Comparison of ENCODE assay signal across 8 cellular contexts in the genomic region with DNA sequence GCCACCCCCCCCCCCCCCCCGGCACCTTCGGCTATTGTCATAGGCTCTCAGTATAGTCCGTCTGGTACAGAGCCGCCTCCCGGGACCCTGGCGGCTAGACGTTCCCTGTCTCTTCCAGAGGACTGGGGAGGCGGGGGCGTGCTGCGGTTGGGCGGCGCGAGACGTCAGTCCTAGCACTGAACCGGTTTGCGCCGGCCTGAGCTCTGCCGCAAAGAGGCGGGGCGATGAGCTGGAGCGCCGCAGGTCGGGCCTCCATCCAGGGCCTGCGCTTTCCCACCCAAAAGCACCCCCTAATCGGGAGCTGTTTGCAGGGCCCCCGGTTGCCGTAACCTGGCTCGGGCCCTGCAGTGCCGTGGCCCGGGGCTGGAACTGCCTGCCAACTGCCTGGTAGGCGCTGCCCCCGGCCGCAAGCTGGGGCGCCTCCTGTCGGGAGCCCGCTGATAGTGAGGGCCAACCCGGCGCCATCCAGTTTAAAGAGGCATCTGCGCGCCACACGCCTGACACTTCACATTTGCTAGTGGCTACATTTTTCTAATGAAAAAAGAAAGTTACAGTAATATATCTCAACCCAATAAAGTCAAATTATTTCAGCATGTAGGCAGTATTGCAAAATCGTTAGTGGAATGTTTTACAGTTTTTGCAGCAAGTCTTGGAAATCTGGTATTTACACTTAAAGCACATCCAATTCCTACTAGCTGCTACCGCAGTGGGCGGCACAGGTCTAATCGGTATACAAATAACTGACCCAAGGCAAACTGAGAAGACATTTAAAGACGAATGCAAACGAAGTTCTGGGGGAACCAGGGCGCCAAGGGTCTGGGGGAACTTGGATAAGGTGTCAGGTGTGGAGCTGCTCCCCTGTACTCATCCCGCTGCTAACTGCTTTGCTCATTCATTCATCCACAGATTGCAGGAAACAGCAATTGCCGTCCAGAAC. TPM values are rescaled to one million over a fixed set of nuclear protein-coding genes. Genes with fewer than 3 reads are reported as not detected.
A peak's percentile ranks its signal among the peaks of the same experiment; 100 is the strongest.
DNase-seq lines count a peak whose midpoint lies in the region; ATAC-seq and TF ChIP-seq lines count a peak whose summit lies in the region.

No MANE protein-coding gene starts in this region.

- H3K4me3 Mint-ChIP-seq in activated T-helper 17 cell treated with anti-CD3 and anti-CD28 coated beads, Interleukin-2, amount 50 U/mL, for 72 hours, result peak overlapping the region; percentile 86

- ATAC-seq in GM21529 (IDR thresholded peaks at IDR 0.05; ENCODE audit: unreplicated experiment), result peak; percentile 81
- ATAC-seq in activated T-helper 17 cell treated with anti-CD3 and anti-CD28 coated beads, Interleukin-2, amount 50 U/mL, for 72 hours (replicated peaks), result peak; percentile 90

- peaks cover 30% of the 10 kb centered on the region for H3K36me3 Mint-ChIP-seq in activated T-helper 17 cell treated with anti-CD3 and anti-CD28 coated beads, Interleukin-2, amount 50 U/mL, for 72 hours (ENCODE audit: low read depth)

- H3K4me3 ChIP-seq in Jurkat, Clone E6-1 (ENCODE audit: low read length), result peak overlapping the region; percentile 58
- H3K4me3 ChIP-seq in Peyer's patch (peak overlapping the region; percentile 69 to 100 (median 90)), fibroblast of villous mesenchyme (ENCODE audit: low read depth, low read length) (peak overlapping the region; percentile 72), testis (peak overlapping the region; percentile 85 to 98)

- peaks cover 4 to 21% (median 11%) of the 10 kb centered on the region in 4 donors for H3K4me1 ChIP-seq in Peyer's patch
- peaks cover 12% of the 10 kb centered on the region for H3K4me1 ChIP-seq in testis

- TF ChIP-seq POLR2A in Peyer's patch (IDR thresholded peaks at IDR 0.05) (peak in 1 of 2 donors; percentile 58), testis (IDR thresholded peaks at IDR 0.05) (peak; percentile 21)

- no peaks in the 10 kb centered on the region for H3K4me1 Mint-ChIP-seq in activated T-helper 17 cell treated with anti-CD3 and anti-CD28 coated beads, Interleukin-2, amount 50 U/mL, for 72 hours

- H3K27me3 Mint-ChIP-seq in activated T-helper 17 cell treated with anti-CD3 and anti-CD28 coated beads, Interleukin-2, amount 50 U/mL, for 72 hours, result no peaks in the 10 kb centered on the region

- intact Hi-C loops in testis (cut with DNase I; ENCODE audit: low total_unique reads), result no loop called here

- DNase-seq in DMS79 (lab: John Stamatoyannopoulos, UW) (peak; percentile 76), Peyer's patch (peak in 2 of 3 donors; percentile 82 to 99), fibroblast of villous mesenchyme (ENCODE audit: low read depth) (peak; percentile 99), nucleus accumbens (lab: John Stamatoyannopoulos, UW) (peak; percentile 83 to 100 (median 98)), testis (peak; percentile 99)
- peak; percentile 97 for DNase-seq in Jurkat, Clone E6-1 (ENCODE audit: low read depth, low spot score)

- 1 to 4% methylated on average over 16 to 46 of the region's 50 CpGs for WGBS in testis, 2 donors

- H3K9me3 ChIP-seq in Peyer's patch, result no peaks in the 10 kb centered on the region
- no peaks in the 10 kb centered on the region for H3K9me3 ChIP-seq in testis

- H3K9me3 Mint-ChIP-seq in activated T-helper 17 cell treated with anti-CD3 and anti-CD28 coated beads, Interleukin-2, amount 50 U/mL, for 72 hours, result no peaks in the 10 kb centered on the region

- no peaks in the 10 kb centered on the region for H3K27me3 ChIP-seq in Peyer's patch
- H3K27me3 ChIP-seq in testis, result no peaks in the 10 kb centered on the region

- peak overlapping the region; percentile 85 for H3K27ac Mint-ChIP-seq in activated T-helper 17 cell treated with anti-CD3 and anti-CD28 coated beads, Interleukin-2, amount 50 U/mL, for 72 hours

- peak overlapping the region; percentile 99 to 100 (median 100) for H3K27ac ChIP-seq in Peyer's patch
- H3K27ac ChIP-seq in testis, result peak overlapping the region; percentile 96 to 97

- peak; percentile 82 to 97 (median 92) for TF ChIP-seq CTCF in Peyer's patch (IDR thresholded peaks at IDR 0.05)
- TF ChIP-seq CTCF in fibroblast of villous mesenchyme (IDR thresholded peaks at IDR 0.05; ENCODE audit: insufficient read depth, low read depth, low read length), result peak; percentile 73
- TF ChIP-seq CTCF in testis (IDR thresholded peaks at IDR 0.05), result peak; percentile 80 to 90 (median 81)

- H3K36me3 ChIP-seq in Peyer's patch, result no peaks in the 10 kb centered on the region
- H3K36me3 ChIP-seq in testis (ENCODE audit: low read depth, missing control alignments), result no peaks in the 10 kb centered on the region

RNA-seq across cellular contexts. Expression of a gene that starts 0.8 kb away (rescaled TPM):
- 100 TPM for polyA plus RNA-seq in Jurkat, Clone E6-1 (2012; ENCODE audit: insufficient read depth, insufficient read length)
- total RNA-seq in Peyer's patch (100 to 1,000 TPM; 125 to 229 (median 146) TPM), fibroblast of villous mesenchyme (258 and 297 TPM in 2 replicates), testis (100 to 1,000 TPM; 161 to 216 TPM)
- 100 to 1,000 TPM; 136 to 143 TPM for total RNA-seq in activated T-helper 17 cell treated with anti-CD3 and anti-CD28 coated beads, Interleukin-2, amount 50 U/mL, for 72 hours
- polyA plus RNA-seq in testis (ENCODE audit: insufficient read depth, low read depth, low replicate concordance), result 96.3 TPM

Comparison
In these comparisons a context has a peak if more than half of its experiments do, and no peak if none do; other contexts are left out.
1. Peak in every context shown above with its lines: DNase-seq, ATAC-seq, H3K4me3 ChIP-seq and H3K27ac ChIP-seq.